ENCODE assay signal across 26 cellular contexts in genomic region chr13:28046981-28047380, GRCh38. TPM values are rescaled to one million over a fixed set of nuclear protein-coding genes. Genes with fewer than 3 reads are reported as not detected.
A peak's percentile ranks its signal among the peaks of the same experiment; 100 is the strongest.
DNase-seq lines count a peak whose midpoint lies in the region; ATAC-seq, FAIRE-seq and TF ChIP-seq lines count a peak whose summit lies in the region.
"Had no signal": no experiment of that assay in that cellular context is flagged by ENCODE, and none has a peak within 500 bp of the region (broad histone marks: within the 10 kb centered on the region; RNA-seq: fewer than 3 reads in every experiment).

No MANE protein-coding gene starts in this region.

- no TSS peak for BruUV-seq in HepG2 (replicated peaks; lab: Mats Ljungman, UMichigan)

- FAIRE-seq in RCC 7860 (lab: Jason Lieb, UNC) (no peak), HepG2 (lab: Jason Lieb, UNC) (no peak), GM12891 (lab: Jason Lieb, UNC) (no peak)
- FAIRE-seq: kidney had no signal

- no peaks in the 10 kb centered on the region for H3K27me3 ChIP-seq in HepG2 (ENCODE audit: control insufficient read depth in 1 of 2, insufficient read depth in 2 of 2, low read length in 2 of 2)

- TF ChIP-seq CTCF in foreskin fibroblast (IDR thresholded peaks at IDR 0.05; ENCODE audit: low read depth, low read length) (no peak), HepG2 (CRISPR knock-in tag; IDR thresholded peaks at IDR 0.05) (no peak)

- intact Hi-C loops in HepG2 (cut with micrococcal nuclease; ENCODE audit: unreplicated experiment): no loop called here

- H2AFZ ChIP-seq in HepG2 (ENCODE audit: low read length): no peak overlapping the region

- POLR2A ChIA-PET in HepG2 (lab: Yijun Ruan, JAX): no interaction called here

- no peaks in the 10 kb centered on the region for H3K79me2 ChIP-seq in HepG2 (ENCODE audit: insufficient read depth, low read length)

- H3K9ac ChIP-seq in HepG2 (ENCODE audit: insufficient read depth, low read depth, low read length): no peak overlapping the region
- H3K9ac ChIP-seq: KMS-11 had no signal

- H3K4me2 ChIP-seq in HepG2 (ENCODE audit: low read depth, low read length): no peak overlapping the region
- H3K4me2 ChIP-seq: KMS-11 had no signal

- H3K4me3 ChIP-seq in foreskin fibroblast (ENCODE audit: low read depth in 1 of 2, low read length in 2 of 2) (no peak overlapping the region), HepG2 (replicated peaks in 1 of 3; ENCODE audit: insufficient read depth in 1 of 3, low read depth in 2 of 3, low read length in 3 of 3) (no peak overlapping the region)
- H3K4me3 ChIP-seq: esophagus squamous epithelium, HAP-1, heart right ventricle had no signal

- no peak for TF ChIP-seq EP300 in HepG2 (IDR thresholded peaks at IDR 0.05; ENCODE audit: low read depth in 2 of 2, low read length in 2 of 2)
- TF ChIP-seq EP300 in HepG2 (CRISPR knock-in tag; IDR thresholded peaks at IDR 0.05; ENCODE audit: borderline replicate concordance): no peak

- in situ Hi-C loops in HepG2 (cut with HindIII; ENCODE audit: extremely low pct_ligation_motif_present, low pct_unique_long_range_greater_than_20kb) (no loop called here), KBM-7 (cut with MboI; ENCODE audit: low pct_unique_long_range_greater_than_20kb, low sequenced_read_pairs) (no loop called here)

- 63% methylated on average over 4 of the region's 4 CpGs for WGBS in HepG2 (ENCODE audit: low lambda C conversion rate)

- no peaks in the 10 kb centered on the region for H3K36me3 ChIP-seq in HepG2 (replicated peaks in 1 of 2; ENCODE audit: control insufficient read depth in 1 of 2, insufficient read depth in 2 of 2, low read length in 2 of 2)
- H3K36me3 ChIP-seq: esophagus squamous epithelium, HAP-1, heart right ventricle had no signal

- no peak overlapping the region for H3K27ac ChIP-seq in HepG2 (ENCODE audit: extremely low read length, insufficient read depth, low read length)
- H3K27ac ChIP-seq: esophagus squamous epithelium, heart right ventricle, KMS-11 had no signal

- TF ChIP-seq POLR2A in HepG2 (IDR thresholded peaks at IDR 0.05; ENCODE audit: insufficient read depth in 1 of 2, low read depth in 2 of 2, low read length in 2 of 2): no peak
- no peak for TF ChIP-seq POLR2A in GM12891 (IDR thresholded peaks at IDR 0.05; ENCODE audit: low read depth, low read length)

- H4K20me1 ChIP-seq in HepG2 (ENCODE audit: insufficient read depth, low read length): no peaks in the 10 kb centered on the region

- H3K4me1 ChIP-seq in HepG2 (ENCODE audit: insufficient read depth, low read length): no peaks in the 10 kb centered on the region
- H3K4me1 ChIP-seq: esophagus squamous epithelium had no signal

- CTCF ChIA-PET in HepG2 (lab: Yijun Ruan, JAX; ENCODE audit: low intra/inter-chr PET ratio, low total read pairs): no interaction called here

- peak; percentile 71 for DNase-seq in EL
- DNase-seq in RCC 7860 (ENCODE audit: low spot score): peak; percentile 8
- peak; percentile 7 to 11 for DNase-seq in foreskin fibroblast
- no peak for DNase-seq in HepG2 (ENCODE audit: low spot score)
- DNase-seq in KBM-7: no peak
- no peak for DNase-seq in GM12891 (ENCODE audit: insufficient read length, low spot score)
- DNase-seq: activated CD4-positive, CD25-positive, alpha-beta regulatory T cell treated with anti-CD3 and anti-CD28 coated beads, Interleukin-2, amount 50 U/mL, for 72 hours; CD4-positive, alpha-beta T cell; central memory CD4-positive, alpha-beta T cell; effector CD4-positive, alpha-beta T cell; esophagus squamous epithelium; heart right ventricle; kidney; NCI-H1092 treated with DMSO at 0.1 percent for 48 hours; NCI-H2107; NCI-H526 treated with DMSO at 0.1 percent for 48 hours; stimulated activated CD4-positive, alpha-beta T cell treated with anti-CD3 and anti-CD28 coated beads, Interleukin-12 subunit alpha, Interleukin-12 subunit beta, amount 100 ng/mL, for 4 hours; T1000 had no signal

- no peak for TF ChIP-seq RAD21 in HepG2 (CRISPR knock-in tag; IDR thresholded peaks at IDR 0.05)

- no peak for ATAC-seq in HepG2
- ATAC-seq in HG03520 (IDR thresholded peaks at IDR 0.05; ENCODE audit: unreplicated experiment): no peak
- ATAC-seq: heart right ventricle had no signal

- no peaks in the 10 kb centered on the region for H3K9me3 ChIP-seq in HepG2 (ENCODE audit: low read length)
- H3K9me3 ChIP-seq: esophagus squamous epithelium, HAP-1, heart right ventricle had no signal

TF ChIP-seq in HepG2, 621 proteins besides CTCF, POLR2A, EP300 and RAD21 (continues in another document):
- TF ChIP-seq ZNF777 (CRISPR knock-in tag; IDR thresholded peaks at IDR 0.05) (no peak), NR2F1 (CRISPR knock-in tag; IDR thresholded peaks at IDR 0.05) (no peak)

TF ChIP-seq in GM12891, 5 proteins besides CTCF, POLR2A, EP300 and RAD21:
- no peak for TF ChIP-seq TAF1 (IDR thresholded peaks at IDR 0.05; ENCODE audit: low read depth, low read length)
TF ChIP-seq in GM12891: peak in this region for 0.

RNA-seq across cellular contexts. Expression of gene FLT3, which starts 53.4 kb away (rescaled TPM):
- not detected in 2 replicates for total RNA-seq in HepG2 (2016; rRNA removed; fragmentation: Illumina TruSeq; extraction: Trizol)
- not detected in 2 replicates for total RNA-seq in HepG2 (2016; cell fraction: cytosol; rRNA removed; fragmentation: Illumina TruSeq; extraction: Trizol; ENCODE audit: low read depth)
- total RNA-seq in HepG2 (2016; cell fraction: insoluble cytoplasmic fraction; rRNA removed; fragmentation: Illumina TruSeq; extraction: Trizol): not detected in 2 replicates
- not detected in 2 replicates for total RNA-seq in HepG2 (2016; cell fraction: membrane; rRNA removed; fragmentation: Illumina TruSeq; extraction: Trizol)
- total RNA-seq in HepG2 (2016; cell fraction: nucleus; rRNA removed; fragmentation: Illumina TruSeq; extraction: Trizol): not detected in 2 replicates
- not detected in 2 replicates for polyA plus RNA-seq in HepG2 (2011; rRNA removed)
- polyA plus RNA-seq in HepG2 (2011; cell fraction: cytosol; rRNA removed): not detected in 2 replicates
- not detected in 2 replicates for polyA plus RNA-seq in HepG2 (2011; cell fraction: nucleus; rRNA removed)
- polyA plus RNA-seq in HepG2 (2012): not detected in 2 replicates
- polyA plus RNA-seq in HepG2 (2016; cell fraction: cytosol; fragmentation: Illumina TruSeq; extraction: Trizol; ENCODE audit: low read depth): not detected in 2 replicates
- not detected in 2 replicates for polyA plus RNA-seq in HepG2 (2016; cell fraction: insoluble cytoplasmic fraction; fragmentation: Illumina TruSeq; extraction: Trizol; ENCODE audit: low read depth)
- not detected in 2 replicates for polyA plus RNA-seq in HepG2 (2016; cell fraction: membrane; fragmentation: Illumina TruSeq; extraction: Trizol; ENCODE audit: low read depth)
- not detected in 2 replicates for polyA plus RNA-seq in HepG2 (2016; cell fraction: nucleus; fragmentation: Illumina TruSeq; extraction: Trizol; ENCODE audit: insufficient read depth, low read depth)
- polyA minus RNA-seq in HepG2 (2011; rRNA and poly(A)+ RNA removed; ENCODE audit: low replicate concordance): not detected in 2 replicates
- not detected in 2 replicates for polyA minus RNA-seq in HepG2 (2011; cell fraction: cytosol; rRNA and poly(A)+ RNA removed)
- polyA minus RNA-seq in HepG2 (2011; cell fraction: nucleus; rRNA and poly(A)+ RNA removed): not detected in 2 replicates
- 0.15 TPM for polyA plus RNA-seq in GM12891 (2012; ENCODE audit: low read depth, missing spikeins)
- total RNA-seq: activated T-helper 1 cell treated with anti-CD3 and anti-CD28 coated beads, Interleukin-12 subunit alpha, Interleukin-12 subunit beta, Interleukin-2, Interleukin-4 antibody, amounts not matched to agents 30 ng/mL and 10 ng/mL and 1 ng/mL, durations not matched to agents 14 hours and 24 hours and 36 hours; neural crest cell; pulmonary artery endothelial cell; SK-MEL-5 had no signal

RNA-seq across cellular contexts. Expression of gene URAD, which starts 58.5 kb away (rescaled TPM):
- total RNA-seq in HepG2 (2016; rRNA removed; fragmentation: Illumina TruSeq; extraction: Trizol): not detected in 2 replicates
- not detected in 2 replicates for total RNA-seq in HepG2 (2016; cell fraction: cytosol; rRNA removed; fragmentation: Illumina TruSeq; extraction: Trizol; ENCODE audit: low read depth)
- not detected in 2 replicates for total RNA-seq in HepG2 (2016; cell fraction: insoluble cytoplasmic fraction; rRNA removed; fragmentation: Illumina TruSeq; extraction: Trizol)
- not detected in 2 replicates for total RNA-seq in HepG2 (2016; cell fraction: membrane; rRNA removed; fragmentation: Illumina TruSeq; extraction: Trizol)
- not detected in 2 replicates for total RNA-seq in HepG2 (2016; cell fraction: nucleus; rRNA removed; fragmentation: Illumina TruSeq; extraction: Trizol)
- not detected in 2 replicates for polyA plus RNA-seq in HepG2 (2011; rRNA removed)
- not detected in 2 replicates for polyA plus RNA-seq in HepG2 (2011; cell fraction: cytosol; rRNA removed)
- polyA plus RNA-seq in HepG2 (2011; cell fraction: nucleus; rRNA removed): not detected in 2 replicates
- not detected in 2 replicates for polyA plus RNA-seq in HepG2 (2012)
- polyA plus RNA-seq in HepG2 (2016; cell fraction: cytosol; fragmentation: Illumina TruSeq; extraction: Trizol; ENCODE audit: low read depth): not detected in 2 replicates
- polyA plus RNA-seq in HepG2 (2016; cell fraction: insoluble cytoplasmic fraction; fragmentation: Illumina TruSeq; extraction: Trizol; ENCODE audit: low read depth): not detected in 2 replicates
- polyA plus RNA-seq in HepG2 (2016; cell fraction: membrane; fragmentation: Illumina TruSeq; extraction: Trizol; ENCODE audit: low read depth): not detected in 2 replicates
- not detected in 2 replicates for polyA plus RNA-seq in HepG2 (2016; cell fraction: nucleus; fragmentation: Illumina TruSeq; extraction: Trizol; ENCODE audit: insufficient read depth, low read depth)
- polyA minus RNA-seq in HepG2 (2011; rRNA and poly(A)+ RNA removed; ENCODE audit: low replicate concordance): not detected in 2 replicates
- not detected in 2 replicates for polyA minus RNA-seq in HepG2 (2011; cell fraction: cytosol; rRNA and poly(A)+ RNA removed)
- polyA minus RNA-seq in HepG2 (2011; cell fraction: nucleus; rRNA and poly(A)+ RNA removed): not detected in 2 replicates
- polyA plus RNA-seq in GM12891 (2012; ENCODE audit: low read depth, missing spikeins): not detected
- total RNA-seq: activated T-helper 1 cell treated with anti-CD3 and anti-CD28 coated beads, Interleukin-12 subunit alpha, Interleukin-12 subunit beta, Interleukin-2, Interleukin-4 antibody, amounts not matched to agents 30 ng/mL and 10 ng/mL and 1 ng/mL, durations not matched to agents 14 hours and 24 hours and 36 hours; CD4-positive, alpha-beta T cell; esophagus squamous epithelium; heart right ventricle; kidney; pulmonary artery endothelial cell; SK-MEL-5; temporal lobe had no signal

Comparison
In these comparisons a context has a peak if more than half of its experiments do, and no peak if none do; other contexts are left out.
1. DNase-seq: peak in EL (single experiment), RCC 7860 (single experiment) and foreskin fibroblast (2 of 2); none in HepG2 (single experiment), KBM-7 (single experiment) and GM12891 (single experiment).